29 cellular contexts compared by ENCODE assay signal in the genomic region with DNA sequence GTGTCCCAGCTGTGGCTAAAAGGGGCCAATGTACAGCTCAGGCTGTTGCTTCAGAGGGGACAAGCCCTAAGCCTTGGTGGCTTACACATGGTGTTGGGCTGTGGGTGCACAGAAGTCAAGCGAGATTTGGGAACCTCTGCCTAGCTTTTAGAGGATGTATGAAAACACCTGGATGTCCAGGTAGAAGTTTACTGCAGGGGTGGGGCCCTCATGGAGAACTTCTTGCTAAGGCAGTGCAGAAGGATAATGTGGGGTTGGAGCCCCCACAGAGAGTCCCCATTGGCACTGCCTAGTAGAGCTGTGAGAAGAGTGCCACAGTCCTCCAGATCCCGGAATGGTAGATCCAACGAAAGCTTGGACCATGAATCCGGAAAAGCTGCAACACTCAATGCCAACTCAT.
"Had no signal": no experiment of that assay in that cellular context is flagged by ENCODE, and none has a peak within 500 bp of the region (broad histone marks: within the 10 kb centered on the region; RNA-seq: fewer than 3 reads in every experiment).

No MANE protein-coding gene starts in this region.

- H3K27me3 Mint-ChIP-seq: activated CD4-positive, alpha-beta memory T cell treated with anti-CD3 and anti-CD28 coated beads, Interleukin-2, amount 10 ng/mL, durations not matched to agents 7 days and 5 days; activated CD4-positive, alpha-beta T cell treated with anti-CD3 and anti-CD28 coated beads for 36 hours; activated CD4-positive, alpha-beta T cell treated with anti-CD3 and anti-CD28 coated beads, Interleukin-2, amount 10 ng/mL, durations not matched to agents 7 days and 5 days; activated naive CD4-positive, alpha-beta T cell treated with anti-CD3 and anti-CD28 coated beads, Interleukin-2, amount 10 ng/mL, durations not matched to agents 7 days and 5 days; activated naive CD8-positive, alpha-beta T cell treated with anti-CD3 and anti-CD28 coated beads, Interleukin-2, amount 10 ng/mL, durations not matched to agents 7 days and 5 days; activated T-cell treated with anti-CD3 and anti-CD28 coated beads, Interleukin-2, amount 50 U/mL, for 24 hours; brain; central memory CD8-positive, alpha-beta T cell; dendritic cell treated with granulocyte-macrophage colony-stimulating factor and Interleukin-4, amounts not matched to agents 40 ng/mL and 50 ng/mL, for 4 days; T-helper 17 cell had no signal

- ATAC-seq: activated CD4-positive, alpha-beta T cell treated with anti-CD3 and anti-CD28 coated beads for 36 hours; activated naive CD4-positive, alpha-beta T cell treated with anti-CD3 and anti-CD28 coated beads, Interleukin-2, amount 50 U/mL, for 72 hours; activated T-cell treated with anti-CD3 and anti-CD28 coated beads, Interleukin-2, amount 50 U/mL, for 72 hours; gastroesophageal sphincter; heart right ventricle; T-helper 17 cell had no signal

- H3K27me3 ChIP-seq: ascending aorta, dorsolateral prefrontal cortex, esophagus squamous epithelium, gastroesophageal sphincter, heart right ventricle had no signal

- DNase-seq: activated CD4-positive, alpha-beta memory T cell treated with anti-CD3 and anti-CD28 coated beads, Interleukin-2, amount 10 ng/mL, durations not matched to agents 7 days and 5 days; activated CD4-positive, alpha-beta T cell treated with anti-CD3 and anti-CD28 coated beads for 36 hours; activated CD4-positive, alpha-beta T cell treated with anti-CD3 and anti-CD28 coated beads, Interleukin-2, amount 10 ng/mL, durations not matched to agents 7 days and 5 days; activated CD4-positive, alpha-beta T cell treated with anti-CD3 and anti-CD28 coated beads, Interleukin-2, amount 50 U/mL, for 4 hours; activated CD4-positive, CD25-positive, alpha-beta regulatory T cell; activated CD4-positive, CD25-positive, alpha-beta regulatory T cell treated with anti-CD3 and anti-CD28 coated beads, Interleukin-2, amount 50 U/mL, for 72 hours; activated CD8-positive, alpha-beta memory T cell treated with anti-CD3 and anti-CD28 coated beads, Interleukin-2, amount 50 U/mL, for 48 hours; activated gamma-delta T cell; activated naive CD4-positive, alpha-beta T cell; activated naive CD4-positive, alpha-beta T cell treated with anti-CD3 and anti-CD28 coated beads, Interleukin-2, amount 10 ng/mL, durations not matched to agents 7 days and 5 days; activated naive CD8-positive, alpha-beta T cell treated with anti-CD3 and anti-CD28 coated beads, Interleukin-2, amount 10 ng/mL, durations not matched to agents 7 days and 5 days; activated T-cell treated with anti-CD3 and anti-CD28 coated beads for 4 hours; activated T-cell treated with anti-CD3 and anti-CD28 coated beads, Interleukin-2, amount 50 U/mL, for 24 hours; activated T-cell treated with anti-CD3 and anti-CD28 coated beads, Interleukin-2, amount 50 U/mL, for 72 hours; dorsolateral prefrontal cortex; effector memory CD4-positive, alpha-beta T cell; endodermal cell; esophagus squamous epithelium; foreskin melanocyte; heart right ventricle; T-helper 1 cell; T-helper 17 cell had no signal

- H3K9me3 ChIP-seq: ascending aorta, gastroesophageal sphincter had no signal

- H3K4me1 ChIP-seq: ascending aorta, esophagus squamous epithelium, gastroesophageal sphincter, heart right ventricle had no signal

- H3K27ac Mint-ChIP-seq: activated CD4-positive, alpha-beta memory T cell treated with anti-CD3 and anti-CD28 coated beads, Interleukin-2, amount 10 ng/mL, durations not matched to agents 7 days and 5 days; activated CD4-positive, alpha-beta T cell treated with anti-CD3 and anti-CD28 coated beads for 36 hours; activated CD4-positive, alpha-beta T cell treated with anti-CD3 and anti-CD28 coated beads, Interleukin-2, amount 10 ng/mL, durations not matched to agents 7 days and 5 days; activated naive CD4-positive, alpha-beta T cell treated with anti-CD3 and anti-CD28 coated beads, Interleukin-2, amount 10 ng/mL, durations not matched to agents 7 days and 5 days; activated naive CD4-positive, alpha-beta T cell treated with anti-CD3 and anti-CD28 coated beads, Interleukin-2, amount 50 U/mL, for 72 hours; activated naive CD8-positive, alpha-beta T cell treated with anti-CD3 and anti-CD28 coated beads, Interleukin-2, amount 10 ng/mL, durations not matched to agents 7 days and 5 days; activated T-cell treated with anti-CD3 and anti-CD28 coated beads, Interleukin-2, amount 50 U/mL, for 24 hours; activated T-cell treated with anti-CD3 and anti-CD28 coated beads, Interleukin-2, amount 50 U/mL, for 72 hours; brain; dendritic cell treated with granulocyte-macrophage colony-stimulating factor and Interleukin-4, amounts not matched to agents 40 ng/mL and 50 ng/mL, for 4 days; endodermal cell; T-helper 17 cell had no signal

- H3K4me3 Mint-ChIP-seq: activated CD4-positive, alpha-beta memory T cell treated with anti-CD3 and anti-CD28 coated beads, Interleukin-2, amount 10 ng/mL, durations not matched to agents 7 days and 5 days; activated CD4-positive, alpha-beta T cell treated with anti-CD3 and anti-CD28 coated beads for 36 hours; activated CD4-positive, alpha-beta T cell treated with anti-CD3 and anti-CD28 coated beads, Interleukin-2, amount 10 ng/mL, durations not matched to agents 7 days and 5 days; activated naive CD4-positive, alpha-beta T cell treated with anti-CD3 and anti-CD28 coated beads, Interleukin-2, amount 10 ng/mL, durations not matched to agents 7 days and 5 days; activated naive CD8-positive, alpha-beta T cell treated with anti-CD3 and anti-CD28 coated beads, Interleukin-2, amount 10 ng/mL, durations not matched to agents 7 days and 5 days; activated T-cell treated with anti-CD3 and anti-CD28 coated beads, Interleukin-2, amount 50 U/mL, for 24 hours; activated T-cell treated with anti-CD3 and anti-CD28 coated beads, Interleukin-2, amount 50 U/mL, for 72 hours; brain; central memory CD8-positive, alpha-beta T cell; dendritic cell treated with granulocyte-macrophage colony-stimulating factor and Interleukin-4, amounts not matched to agents 40 ng/mL and 50 ng/mL, for 4 days; endodermal cell; T-helper 17 cell had no signal

- H3K27ac ChIP-seq: ascending aorta, coronary artery, dorsolateral prefrontal cortex, esophagus squamous epithelium, gastroesophageal sphincter, heart right ventricle had no signal

- H3K4me1 Mint-ChIP-seq: activated naive CD4-positive, alpha-beta T cell treated with anti-CD3 and anti-CD28 coated beads, Interleukin-2, amount 10 ng/mL, durations not matched to agents 7 days and 5 days; brain; endodermal cell had no signal

- H3K4me3 ChIP-seq: ascending aorta, coronary artery, dorsolateral prefrontal cortex, esophagus squamous epithelium, gastroesophageal sphincter, heart right ventricle had no signal
